Comparison of ENCODE assay signal across 22 cellular contexts in genomic region chr10:13328588-13328987, GRCh38. TPM values are rescaled to one million over a fixed set of nuclear protein-coding genes. Genes with fewer than 3 reads are reported as not detected.
DNase-seq lines count a peak whose midpoint lies in the region; ATAC-seq and TF ChIP-seq lines count a peak whose summit lies in the region.
"Had no signal": no experiment of that assay in that cellular context is flagged by ENCODE, and none has a peak within 500 bp of the region (broad histone marks: within the 10 kb centered on the region; RNA-seq: fewer than 3 reads in every experiment).

No MANE protein-coding gene starts in this region.

- no peak overlapping the region for H3K4me3 ChIP-seq in right cardiac atrium (ENCODE audit: low read length)
- no peak overlapping the region for H3K4me3 ChIP-seq in aorta (ENCODE audit: low read length in 2 of 2)
- no peak overlapping the region for H3K4me3 ChIP-seq in uterus
- H3K4me3 ChIP-seq: BLaER1, HAP-1, SJCRH30 had no signal

- no peak overlapping the region for H3K4me3 Mint-ChIP-seq in T-helper 17 cell
- H3K4me3 Mint-ChIP-seq: CD4-positive, CD25-positive, alpha-beta regulatory T cell; HFFc6 had no signal

- H3K4me1 Mint-ChIP-seq in T-helper 17 cell = peaks cover 2% of the 10 kb centered on the region

- intact Hi-C loops in right cardiac atrium (cut with DNase I) (no loop called here), Right ventricle myocardium inferior (cut with DNase I) (no loop called here), aorta (cut with DNase I) (no loop called here), uterus (cut with DNase I; ENCODE audit: low total_unique reads) (no loop called here)

- peaks cover 6% of the 10 kb centered on the region for H3K36me3 Mint-ChIP-seq in T-helper 17 cell (ENCODE audit: low read depth)

- H3K27ac ChIP-seq in right cardiac atrium (ENCODE audit: low read length) = no peak overlapping the region
- no peak overlapping the region for H3K27ac ChIP-seq in aorta (ENCODE audit: low read depth in 1 of 2, low read length in 2 of 2)
- no peak overlapping the region for H3K27ac ChIP-seq in uterus
- H3K27ac ChIP-seq: BLaER1, SJCRH30 had no signal

- 85% methylated on average over 9 of the region's 9 CpGs for WGBS in right cardiac atrium
- 66 to 87% methylated on average over 9 of the region's 9 CpGs for WGBS in aorta, 2 donors

- peak overlapping the region; percentile 63 for H3K27ac Mint-ChIP-seq in T-helper 17 cell
- H3K27ac Mint-ChIP-seq: HFFc6 had no signal

- ATAC-seq in right cardiac atrium = peak; percentile 20 to 51
- no peak for ATAC-seq in Right ventricle myocardium inferior
- ATAC-seq in T-helper 17 cell = no peak
- ATAC-seq in aorta (ENCODE audit: low FRiP score) = no peak
- no peak for ATAC-seq in GM18861 (IDR thresholded peaks at IDR 0.05; ENCODE audit: unreplicated experiment)
- ATAC-seq: PC-3, SK-N-SH treated with all-trans-retinoic acid at 6 μM for 48 hours had no signal

- H3K9me3 ChIP-seq in right cardiac atrium (ENCODE audit: control insufficient read depth, low read length) (no peaks in the 10 kb centered on the region), T-helper 17 cell (ENCODE audit: control insufficient read depth, low read length, poor library complexity, severe bottlenecking) (no peaks in the 10 kb centered on the region), aorta (ENCODE audit: control insufficient read depth, low read length) (no peaks in the 10 kb centered on the region), uterus (no peaks in the 10 kb centered on the region)
- H3K9me3 ChIP-seq: BLaER1, HAP-1, SJCRH30 had no signal

- no peak for DNase-seq in right cardiac atrium
- DNase-seq in Right ventricle myocardium inferior (ENCODE audit: missing footprints) = no peak
- DNase-seq in T-helper 17 cell = no peak
- peak; percentile 57 for DNase-seq in left kidney (ENCODE audit: low read depth, low spot score)
- peak; percentile 15 to 39 for DNase-seq in aorta
- no peak for DNase-seq in uterus
- DNase-seq in A172 (ENCODE audit: low spot score) = no peak
- DNase-seq: CD4-positive, CD25-positive, alpha-beta regulatory T cell; GF-D8; HFFc6; NCI-H1092; NCI-H1436; NCI-H187; NCI-H2171 treated with DMSO at 0.1 percent for 48 hours; NCI-H524; NCI-H774; PC-3; SJCRH30 had no signal

- no peaks in the 10 kb centered on the region for H3K27me3 Mint-ChIP-seq in T-helper 17 cell
- H3K27me3 Mint-ChIP-seq: CD4-positive, CD25-positive, alpha-beta regulatory T cell had no signal

- no peak for TF ChIP-seq CTCF in uterus (IDR thresholded peaks at IDR 0.05)

- H3K36me3 ChIP-seq in aorta (ENCODE audit: control insufficient read depth in 1 of 2, insufficient read depth in 2 of 2, low read length in 1 of 2) (peaks cover 3 to 8% of the 10 kb centered on the region in 2 donors), uterus (no peaks in the 10 kb centered on the region)

- H3K4me1 ChIP-seq in right cardiac atrium (ENCODE audit: control insufficient read depth, insufficient read depth, low read length) (no peaks in the 10 kb centered on the region), aorta (ENCODE audit: control insufficient read depth in 1 of 2, insufficient read depth in 2 of 2, low read length in 2 of 2) (no peaks in the 10 kb centered on the region), uterus (no peaks in the 10 kb centered on the region)
- H3K4me1 ChIP-seq: HAP-1, SJCRH30 had no signal

- H3K27me3 ChIP-seq in right cardiac atrium (ENCODE audit: control insufficient read depth, insufficient read depth) (no peaks in the 10 kb centered on the region), aorta (ENCODE audit: control insufficient read depth in 1 of 2, insufficient read depth in 2 of 2, low read length in 1 of 2) (no peaks in the 10 kb centered on the region), uterus (no peaks in the 10 kb centered on the region)
- H3K27me3 ChIP-seq: BLaER1, SJCRH30 had no signal

- no peak for TF ChIP-seq POLR2A in uterus (IDR thresholded peaks at IDR 0.05)

RNA-seq across cellular contexts. Expression of gene SEPHS1, which starts 19.5 kb away (rescaled TPM):
- 10 to 100 TPM; 31.8 to 38.3 (median 36.3) TPM for total RNA-seq in right cardiac atrium
- polyA plus RNA-seq in right cardiac atrium = 24.2 TPM
- 30.3 TPM for total RNA-seq in Right ventricle myocardium inferior
- 10 to 100 TPM; 18.9 to 20.2 TPM for total RNA-seq in T-helper 17 cell
- 10 to 100 TPM; 37.8 to 38.1 TPM for total RNA-seq in aorta
- 10 to 100 TPM; 30.0 to 31.6 TPM for polyA plus RNA-seq in aorta
- 100 to 1,000 TPM in 1 of 4 donors, 10 to 100 TPM in 3; 11.2 to 106 (median 34.8) TPM for total RNA-seq in uterus
- 58.6 and 80.2 TPM in 2 replicates for total RNA-seq in A172 (2014; rRNA removed; shearing (Covaris generic))

RNA-seq across cellular contexts. Expression of gene PHYH, which starts 28.7 kb away (rescaled TPM):
- total RNA-seq in right cardiac atrium (10 to 100 TPM; 70.7 to 94.9 (median 88.9) TPM), Right ventricle myocardium inferior (177 TPM), T-helper 17 cell (10 to 100 TPM; 10.9 to 14.6 TPM), aorta (10 to 100 TPM; 21.0 to 25.1 TPM), uterus (10 to 100 TPM; 21.8 to 94.1 (median 23.5) TPM)
- polyA plus RNA-seq in right cardiac atrium (138 TPM), aorta (10 to 100 TPM; 33.6 to 66.7 TPM)
- 26.9 and 33.6 TPM in 2 replicates for total RNA-seq in A172 (2014; rRNA removed; shearing (Covaris generic))

Comparison
In these comparisons a context has a peak if more than half of its experiments do, and no peak if none do; other contexts are left out.
1. ATAC-seq: peak in right cardiac atrium (2 of 2); none in Right ventricle myocardium inferior (single experiment), T-helper 17 cell (single experiment), aorta (single experiment) and GM18861 (single experiment).
2. DNase-seq: peak in left kidney (single experiment) and aorta (2 of 2); none in right cardiac atrium (0 of 3), Right ventricle myocardium inferior (single experiment), T-helper 17 cell (0 of 3), uterus (0 of 2) and A172 (single experiment).